1 cellular context compared by ENCODE assay signal in the genomic region with DNA sequence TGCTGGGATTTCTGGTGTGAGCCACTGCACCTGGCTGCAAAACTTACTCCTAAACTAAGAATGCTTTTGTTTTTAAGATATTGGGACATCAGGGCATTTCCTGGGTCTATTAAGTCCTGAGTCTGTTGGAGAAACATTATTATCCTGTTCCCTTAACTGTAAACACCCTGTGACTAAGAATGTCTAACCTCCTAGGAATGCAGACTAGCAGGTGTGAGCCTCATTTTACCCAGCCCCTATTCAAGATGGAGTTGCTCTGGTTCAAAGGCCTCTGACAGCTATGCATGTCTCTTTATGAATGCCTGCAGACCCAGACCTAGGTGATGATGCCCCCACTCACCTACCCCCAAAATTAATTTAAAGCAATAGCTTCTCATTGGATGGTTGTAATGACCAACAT.
TF ChIP-seq lines count a peak whose summit lies in the region.

No MANE protein-coding gene starts in this region.

TF ChIP-seq in GM23338, 12 proteins besides CTCF, POLR2A, EP300 and RAD21 (continued from another document):
- TF ChIP-seq EZH2phosphoT487 (IDR thresholded peaks at IDR 0.05; ENCODE audit: unreplicated experiment), result no peak
- TF ChIP-seq EZH2 (IDR thresholded peaks at IDR 0.05; ENCODE audit: low read depth, unreplicated experiment), result no peak
